ENCODE assay signal across 6 cellular contexts in genomic region chr9:137077758-137078693, GRCh38. TPM values are rescaled to one million over a fixed set of nuclear protein-coding genes. Genes with fewer than 3 reads are reported as not detected.
DNase-seq lines count a peak whose midpoint lies in the region; ATAC-seq and TF ChIP-seq lines count a peak whose summit lies in the region.

No MANE protein-coding gene starts in this region.

- H3K27me3 ChIP-seq in lung (ENCODE audit: control insufficient read depth, insufficient read depth), result no peaks in the 10 kb centered on the region

- H3K36me3 ChIP-seq in lung (ENCODE audit: control insufficient read depth in 2 of 2, insufficient read depth in 2 of 2, low read length in 2 of 2), result peaks cover 0 to 41% of the 10 kb centered on the region in 2 donors

- ATAC-seq in HG02885 (IDR thresholded peaks at IDR 0.05; ENCODE audit: poor library complexity, unreplicated experiment), result peak; percentile 20
- ATAC-seq in lung (ENCODE audit: insufficient read depth, low FRiP score), result peak; percentile 3
- ATAC-seq in GM18520 (IDR thresholded peaks at IDR 0.05; ENCODE audit: unreplicated experiment), result no peak

- no peak for TF ChIP-seq CTCF in AG10803 (conservative IDR thresholded peaks at IDR 0.05; ENCODE audit: low read length)
- no peak for TF ChIP-seq CTCF in lung (IDR thresholded peaks at IDR 0.05; ENCODE audit: control extremely low read depth, extremely low read depth)

- peak overlapping the region; percentile 68 for H3K4me3 ChIP-seq in AG10803 (ENCODE audit: low read length)
- peak overlapping the region; percentile 84 for H3K4me3 ChIP-seq in lung

- 17 to 19% methylated on average over 61 to 76 of the region's 76 CpGs for WGBS in lung, 2 donors

- no peaks in the 10 kb centered on the region for H3K9me3 ChIP-seq in lung (ENCODE audit: control insufficient read depth in 2 of 2, insufficient read depth in 1 of 2, low read length in 1 of 2)

- H3K4me1 ChIP-seq in lung (ENCODE audit: control insufficient read depth in 2 of 2, insufficient read depth in 2 of 2, low read length in 2 of 2), result peaks cover 0 to 15% of the 10 kb centered on the region in 2 donors

- DNase-seq in AG10803 (ENCODE audit: low read depth), result no peak
- DNase-seq in activated gamma-delta T cell treated with anti-CD3 and anti-CD28 coated beads, Interleukin-2, amount 50 U/mL, for 16 hours (ENCODE audit: low read depth), result peak; percentile 25
- DNase-seq in lung (ENCODE audit: low spot score), result peak; percentile 40
- no peak for DNase-seq in NCI-H1092 (lab: John Stamatoyannopoulos, UW)

- no peak overlapping the region for H3K27ac ChIP-seq in lung (ENCODE audit: low read depth in 1 of 2, low read length in 1 of 2)

RNA-seq across cellular contexts. Expression of gene UAP1L1, which starts 0.7 kb away (rescaled TPM):
- total RNA-seq in lung, result 10 to 100 TPM; 12.2 to 35.5 TPM
- 10 to 100 TPM; 14.5 to 19.7 TPM for polyA plus RNA-seq in lung

RNA-seq across cellular contexts. Expression of gene SAPCD2, which starts 7.7 kb away (rescaled TPM):
- total RNA-seq in lung, result 1 to 10 TPM; 1.4 to 1.7 TPM
- 1 to 10 TPM; 1.3 to 2.1 TPM for polyA plus RNA-seq in lung

RNA-seq across cellular contexts. Expression of gene MAN1B1, which starts 8.8 kb away (rescaled TPM):
- 10 to 100 TPM; 56.7 to 70.9 TPM for total RNA-seq in lung
- 10 to 100 TPM; 40.3 to 56.9 TPM for polyA plus RNA-seq in lung

RNA-seq across cellular contexts. Expression of gene ENTPD2, which starts 24.2 kb away (rescaled TPM):
- 1 to 10 TPM; 1.8 to 3.2 TPM for total RNA-seq in lung
- under 1 TPM; 0.39 to 0.53 TPM for polyA plus RNA-seq in lung

RNA-seq across cellular contexts. Expression of gene NPDC1, which starts 32.0 kb away (rescaled TPM):
- 10 to 100 TPM; 28.7 to 99.3 TPM for total RNA-seq in lung
- 10 to 100 TPM; 49.0 to 87.5 TPM for polyA plus RNA-seq in lung

Comparison
In these comparisons a context has a peak if more than half of its experiments do, and no peak if none do; other contexts are left out.
1. DNase-seq: peak in activated gamma-delta T cell treated with anti-CD3 and anti-CD28 coated beads, Interleukin-2, amount 50 U/mL, for 16 hours (single experiment) and lung (single experiment); none in AG10803 (single experiment) and NCI-H1092 (single experiment).